Comparison of ENCODE assay signal across 21 cellular contexts in the genomic region with DNA sequence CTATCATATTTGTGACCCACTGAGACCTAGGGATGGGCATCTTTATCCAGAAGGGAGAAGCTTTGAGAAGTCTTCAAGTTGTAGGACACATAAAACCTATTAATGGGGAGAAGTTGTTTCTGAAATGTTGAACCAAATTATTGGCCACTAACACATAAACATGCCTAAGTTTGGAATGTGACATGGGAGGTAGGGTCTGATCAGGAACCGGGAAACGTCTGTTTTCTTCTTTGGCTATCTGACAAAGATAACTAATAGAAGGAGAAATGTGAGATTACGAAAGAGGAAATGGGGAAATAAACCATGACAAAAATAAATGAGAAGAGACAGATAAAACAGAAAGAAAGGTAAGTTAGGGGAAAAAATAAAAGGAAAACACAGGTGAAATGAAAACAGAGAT.
DNase-seq lines count a peak whose midpoint lies in the region; ATAC-seq and TF ChIP-seq lines count a peak whose summit lies in the region.
"Had no signal": no experiment of that assay in that cellular context is flagged by ENCODE, and none has a peak within 500 bp of the region (broad histone marks: within the 10 kb centered on the region; RNA-seq: fewer than 3 reads in every experiment).

No MANE protein-coding gene starts in this region.

- CTCF ChIA-PET in MCF 10A (lab: Yijun Ruan, JAX) = no interaction called here

- H3K9me3 Mint-ChIP-seq in MCF 10A (ENCODE audit: unreplicated experiment) = no peaks in the 10 kb centered on the region

- POLR2A ChIA-PET in MCF 10A (lab: Yijun Ruan, JAX) = interaction anchor here (0.8 kb wide), 1 partner anchor 25 kb away, joined by 4 read pairs; no protein-coding TSS in a partner anchor

- peak overlapping the region; percentile 7 for H3K4me3 Mint-ChIP-seq in MCF 10A (ENCODE audit: unreplicated experiment)
- H3K4me3 Mint-ChIP-seq: B cell had no signal

- no peaks in the 10 kb centered on the region for H3K36me3 Mint-ChIP-seq in MCF 10A (ENCODE audit: insufficient read depth, unreplicated experiment)

- H3K27me3 ChIP-seq in breast epithelium = no peaks in the 10 kb centered on the region
- peaks cover 17% of the 10 kb centered on the region for H3K27me3 ChIP-seq in skeletal muscle satellite cell (ENCODE audit: control insufficient read depth, insufficient read depth, low read length)

- H3K36me3 ChIP-seq in breast epithelium (no peaks in the 10 kb centered on the region), skeletal muscle satellite cell (ENCODE audit: insufficient read depth, low read length) (no peaks in the 10 kb centered on the region)

- BruUV-seq in MCF 10A (replicated peaks; lab: Mats Ljungman, UMichigan) = no TSS peak

- peak overlapping the region; percentile 65 for H3K27ac Mint-ChIP-seq in MCF 10A (ENCODE audit: low read depth, unreplicated experiment)
- H3K27ac Mint-ChIP-seq: B cell had no signal

- intact Hi-C loops in MCF 10A (cut with micrococcal nuclease) = no loop called here
- intact Hi-C loops in breast epithelium (cut with DNase I; ENCODE audit: low total_unique reads) = no loop called here

- TF ChIP-seq POLR2A in breast epithelium (IDR thresholded peaks at IDR 0.05) = no peak

- no peaks in the 10 kb centered on the region for H3K27me3 Mint-ChIP-seq in MCF 10A (ENCODE audit: insufficient read depth, unreplicated experiment)
- H3K27me3 Mint-ChIP-seq: B cell had no signal

- no peak overlapping the region for H3K27ac ChIP-seq in breast epithelium
- H3K27ac ChIP-seq: GM23248 had no signal

- H3K4me1 Mint-ChIP-seq in MCF 10A (ENCODE audit: insufficient read depth, unreplicated experiment) = peaks cover 32% of the 10 kb centered on the region
- H3K4me1 Mint-ChIP-seq: B cell had no signal

- no peak for TF ChIP-seq CTCF in MCF 10A (IDR thresholded peaks at IDR 0.05; ENCODE audit: unreplicated experiment)
- no peak for TF ChIP-seq CTCF in breast epithelium (IDR thresholded peaks at IDR 0.05)

- no peaks in the 10 kb centered on the region for H3K4me1 ChIP-seq in breast epithelium
- peaks cover 14% of the 10 kb centered on the region for H3K4me1 ChIP-seq in skeletal muscle satellite cell (ENCODE audit: control insufficient read depth, insufficient read depth, low read length)

- H3K4me3 ChIP-seq in breast epithelium (no peak overlapping the region), skeletal muscle satellite cell (ENCODE audit: low read length) (no peak overlapping the region)
- H3K4me3 ChIP-seq: GM23248 had no signal

- DNase-seq in MCF 10A (ENCODE audit: unreplicated experiment) (peak; percentile 41), breast epithelium (ENCODE audit: low spot score in 2 of 2) (no peak), dermis blood vessel endothelial cell (peak; percentile 55), iris pigment epithelial cell (ENCODE audit: low read depth) (peak; percentile 56), T1000 (lab: John Stamatoyannopoulos, UW) (no peak), NCI-H2171 (lab: John Stamatoyannopoulos, UW) (no peak)
- DNase-seq: 8988T, DMS 273 treated with DMSO at 0.1 percent for 48 hours, DND-41, GF-D8, GM23248, HCEC 1CT, NCI-H1105 treated with DMSO at 0.1 percent for 48 hours, NCI-H1694, NCI-H2081 treated with DMSO at 0.1 percent for 48 hours, NCI-H524, PC-3, RPMI8226 had no signal

- no peaks in the 10 kb centered on the region for H3K9me3 ChIP-seq in breast epithelium
- H3K9me3 ChIP-seq in skeletal muscle satellite cell (replicated peaks; ENCODE audit: low read length) = no peaks in the 10 kb centered on the region

- H3K9ac ChIP-seq in skeletal muscle satellite cell (ENCODE audit: low read depth, low read length) = no peak overlapping the region
- H3K9ac ChIP-seq: GM23248 had no signal

- peak overlapping the region; percentile 2 for H3K4me2 ChIP-seq in skeletal muscle satellite cell (ENCODE audit: low read length)

- ATAC-seq in GM21786 (IDR thresholded peaks at IDR 0.05; ENCODE audit: unreplicated experiment) = no peak
- ATAC-seq: PC-3 had no signal

Comparison
In these comparisons a context has a peak if more than half of its experiments do, and no peak if none do; other contexts are left out.
1. DNase-seq: peak in MCF 10A (single experiment), dermis blood vessel endothelial cell (single experiment) and iris pigment epithelial cell (single experiment); none in breast epithelium (0 of 2), T1000 (single experiment) and NCI-H2171 (single experiment).